ENCODE assay signal across 26 cellular contexts in genomic region chr2:25728559-25728958, GRCh38.
"Had no signal": no experiment of that assay in that cellular context is flagged by ENCODE, and none has a peak within 500 bp of the region (broad histone marks: within the 10 kb centered on the region; RNA-seq: fewer than 3 reads in every experiment).

No MANE protein-coding gene starts in this region.

- H3K9me3 Mint-ChIP-seq: dendritic cell treated with granulocyte-macrophage colony-stimulating factor and Interleukin-4, amounts not matched to agents 40 ng/mL and 50 ng/mL, for 4 days; effector memory CD8-positive, alpha-beta T cell had no signal

- DNase-seq: colonic mucosa; cortex of kidney; dermis blood vessel endothelial cell; dorsolateral prefrontal cortex; effector CD4-positive, alpha-beta T cell; effector CD8-positive, alpha-beta T cell; effector memory CD4-positive, alpha-beta T cell; effector memory CD8-positive, alpha-beta T cell; endodermal cell; erythroblast; esophagus squamous epithelium; foreskin fibroblast; foreskin keratinocyte; foreskin melanocyte; gastrocnemius medialis; glutamatergic neuron; head of caudate nucleus; heart left ventricle; heart right ventricle had no signal

- H3K4me3 Mint-ChIP-seq: dendritic cell treated with granulocyte-macrophage colony-stimulating factor and Interleukin-4, amounts not matched to agents 40 ng/mL and 50 ng/mL, for 4 days; effector memory CD8-positive, alpha-beta T cell; endodermal cell had no signal

- ATAC-seq: effector memory CD8-positive, alpha-beta T cell; esophagus mucosa; foreskin keratinocyte; gastrocnemius medialis; gastroesophageal sphincter; heart left ventricle; heart right ventricle had no signal

- H3K27ac Mint-ChIP-seq: dendritic cell treated with granulocyte-macrophage colony-stimulating factor and Interleukin-4, amounts not matched to agents 40 ng/mL and 50 ng/mL, for 4 days; endodermal cell had no signal

- FAIRE-seq: colon, endometrium, endothelial cell of umbilical vein, frontal cortex had no signal
